ENCODE assay signal across 28 cellular contexts in the genomic region with DNA sequence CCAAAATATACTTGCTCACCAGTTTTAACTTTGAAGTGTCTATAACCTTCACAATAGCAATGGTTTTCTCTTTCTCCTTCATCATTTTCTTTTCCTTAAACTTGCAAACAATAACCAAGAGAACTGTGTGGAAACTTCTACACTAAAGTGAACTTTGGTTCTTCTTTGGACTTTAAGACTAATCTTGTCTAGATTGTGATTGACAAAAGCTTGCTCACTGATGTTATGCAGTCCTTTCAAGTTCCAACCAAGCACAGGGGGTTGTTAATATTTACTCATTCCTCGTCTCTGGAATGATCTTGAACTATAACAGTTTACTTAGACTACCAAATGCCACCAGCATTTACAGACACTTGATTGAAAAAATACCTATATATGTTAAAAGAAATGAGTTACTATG.
"Had no signal": no experiment of that assay in that cellular context is flagged by ENCODE, and none has a peak within 500 bp of the region (broad histone marks: within the 10 kb centered on the region; RNA-seq: fewer than 3 reads in every experiment).

No MANE protein-coding gene starts in this region.

- H3K27ac ChIP-seq: ascending aorta, breast epithelium, cardiac muscle cell, colonic mucosa, epithelial cell of prostate had no signal

- H3K27ac Mint-ChIP-seq: activated CD4-positive, alpha-beta memory T cell treated with anti-CD3 and anti-CD28 coated beads, Interleukin-2, amount 10 ng/mL, durations not matched to agents 7 days and 5 days; activated CD4-positive, alpha-beta T cell treated with anti-CD3 and anti-CD28 coated beads, Interleukin-2, amount 10 ng/mL, durations not matched to agents 7 days and 5 days; activated naive CD4-positive, alpha-beta T cell treated with anti-CD3 and anti-CD28 coated beads, Interleukin-2, amount 10 ng/mL, durations not matched to agents 7 days and 5 days; activated naive CD4-positive, alpha-beta T cell treated with anti-CD3 and anti-CD28 coated beads, Interleukin-2, amount 50 U/mL, for 72 hours; activated naive CD8-positive, alpha-beta T cell treated with anti-CD3 and anti-CD28 coated beads, Interleukin-2, amount 10 ng/mL, durations not matched to agents 7 days and 5 days; activated T-cell treated with anti-CD3 and anti-CD28 coated beads, Interleukin-2, amount 50 U/mL, for 24 hours; activated T-cell treated with anti-CD3 and anti-CD28 coated beads, Interleukin-2, amount 50 U/mL, for 72 hours had no signal

- FAIRE-seq: endothelial cell of umbilical vein, frontal cortex had no signal

- H3K36me3 Mint-ChIP-seq: activated naive CD4-positive, alpha-beta T cell treated with anti-CD3 and anti-CD28 coated beads, Interleukin-2, amount 10 ng/mL, durations not matched to agents 7 days and 5 days; activated naive CD4-positive, alpha-beta T cell treated with anti-CD3 and anti-CD28 coated beads, Interleukin-2, amount 50 U/mL, for 72 hours; activated naive CD8-positive, alpha-beta T cell treated with anti-CD3 and anti-CD28 coated beads, Interleukin-2, amount 10 ng/mL, durations not matched to agents 7 days and 5 days; brain had no signal

- H3K4me1 Mint-ChIP-seq: activated CD4-positive, alpha-beta memory T cell treated with anti-CD3 and anti-CD28 coated beads, Interleukin-2, amount 10 ng/mL, durations not matched to agents 7 days and 5 days; activated CD4-positive, alpha-beta T cell treated with anti-CD3 and anti-CD28 coated beads, Interleukin-2, amount 10 ng/mL, durations not matched to agents 7 days and 5 days; activated naive CD4-positive, alpha-beta T cell treated with anti-CD3 and anti-CD28 coated beads, Interleukin-2, amount 10 ng/mL, durations not matched to agents 7 days and 5 days; brain had no signal

- DNase-seq: activated CD4-positive, alpha-beta memory T cell treated with anti-CD3 and anti-CD28 coated beads, Interleukin-2, amount 10 ng/mL, durations not matched to agents 7 days and 5 days; activated CD4-positive, alpha-beta T cell treated with anti-CD3 and anti-CD28 coated beads for 1 hour; activated CD4-positive, alpha-beta T cell treated with anti-CD3 and anti-CD28 coated beads for 4 hours; activated CD4-positive, alpha-beta T cell treated with anti-CD3 and anti-CD28 coated beads, Interleukin-2, amount 10 ng/mL, durations not matched to agents 7 days and 5 days; activated CD4-positive, alpha-beta T cell treated with anti-CD3 and anti-CD28 coated beads, Interleukin-2, amount 50 U/mL, for 4 hours; activated CD8-positive, alpha-beta memory T cell treated with anti-CD3 and anti-CD28 coated beads, Interleukin-2, amount 50 U/mL, for 48 hours; activated gamma-delta T cell; activated naive CD4-positive, alpha-beta T cell; activated naive CD4-positive, alpha-beta T cell treated with anti-CD3 and anti-CD28 coated beads, Interleukin-2, amount 10 ng/mL, durations not matched to agents 7 days and 5 days; activated naive CD8-positive, alpha-beta T cell treated with anti-CD3 and anti-CD28 coated beads, Interleukin-2, amount 10 ng/mL, durations not matched to agents 7 days and 5 days; activated T-cell treated with anti-CD3 and anti-CD28 coated beads for 4 hours; activated T-cell treated with anti-CD3 and anti-CD28 coated beads, Interleukin-2, amount 50 U/mL, for 24 hours; activated T-cell treated with anti-CD3 and anti-CD28 coated beads, Interleukin-2, amount 50 U/mL, for 72 hours; central memory CD4-positive, alpha-beta T cell; cerebellar nuclear complex; colonic mucosa; effector CD8-positive, alpha-beta T cell; foreskin fibroblast; glutamatergic neuron; T-helper 2 cell had no signal

- H3K27me3 ChIP-seq: ascending aorta, breast epithelium, cardiac muscle cell, colonic mucosa had no signal

- H3K36me3 ChIP-seq: ascending aorta, breast epithelium, cardiac muscle cell, colonic mucosa had no signal

- H3K4me1 ChIP-seq: ascending aorta, breast epithelium, colonic mucosa had no signal

- H3K4me3 ChIP-seq: ascending aorta, breast epithelium, cardiac muscle cell, colonic mucosa had no signal

- H3K27me3 Mint-ChIP-seq: activated CD4-positive, alpha-beta memory T cell treated with anti-CD3 and anti-CD28 coated beads, Interleukin-2, amount 10 ng/mL, durations not matched to agents 7 days and 5 days; activated CD4-positive, alpha-beta T cell treated with anti-CD3 and anti-CD28 coated beads, Interleukin-2, amount 10 ng/mL, durations not matched to agents 7 days and 5 days; activated naive CD4-positive, alpha-beta T cell treated with anti-CD3 and anti-CD28 coated beads, Interleukin-2, amount 10 ng/mL, durations not matched to agents 7 days and 5 days; activated naive CD8-positive, alpha-beta T cell treated with anti-CD3 and anti-CD28 coated beads, Interleukin-2, amount 10 ng/mL, durations not matched to agents 7 days and 5 days; activated T-cell treated with anti-CD3 and anti-CD28 coated beads, Interleukin-2, amount 50 U/mL, for 24 hours; brain had no signal

- H3K9me3 Mint-ChIP-seq: activated CD4-positive, alpha-beta memory T cell treated with anti-CD3 and anti-CD28 coated beads, Interleukin-2, amount 10 ng/mL, durations not matched to agents 7 days and 5 days; activated CD4-positive, alpha-beta T cell treated with anti-CD3 and anti-CD28 coated beads, Interleukin-2, amount 10 ng/mL, durations not matched to agents 7 days and 5 days; activated naive CD4-positive, alpha-beta T cell treated with anti-CD3 and anti-CD28 coated beads, Interleukin-2, amount 10 ng/mL, durations not matched to agents 7 days and 5 days; activated naive CD4-positive, alpha-beta T cell treated with anti-CD3 and anti-CD28 coated beads, Interleukin-2, amount 50 U/mL, for 72 hours; activated naive CD8-positive, alpha-beta T cell treated with anti-CD3 and anti-CD28 coated beads, Interleukin-2, amount 10 ng/mL, durations not matched to agents 7 days and 5 days; activated T-cell treated with anti-CD3 and anti-CD28 coated beads, Interleukin-2, amount 50 U/mL, for 24 hours; brain had no signal

- H3K4me3 Mint-ChIP-seq: activated CD4-positive, alpha-beta memory T cell treated with anti-CD3 and anti-CD28 coated beads, Interleukin-2, amount 10 ng/mL, durations not matched to agents 7 days and 5 days; activated CD4-positive, alpha-beta T cell treated with anti-CD3 and anti-CD28 coated beads, Interleukin-2, amount 10 ng/mL, durations not matched to agents 7 days and 5 days; activated naive CD4-positive, alpha-beta T cell treated with anti-CD3 and anti-CD28 coated beads, Interleukin-2, amount 10 ng/mL, durations not matched to agents 7 days and 5 days; activated naive CD8-positive, alpha-beta T cell treated with anti-CD3 and anti-CD28 coated beads, Interleukin-2, amount 10 ng/mL, durations not matched to agents 7 days and 5 days; activated T-cell treated with anti-CD3 and anti-CD28 coated beads, Interleukin-2, amount 50 U/mL, for 24 hours; activated T-cell treated with anti-CD3 and anti-CD28 coated beads, Interleukin-2, amount 50 U/mL, for 72 hours had no signal

- H3K9me3 ChIP-seq: ascending aorta, breast epithelium, colonic mucosa had no signal
